ENCODE assay signal across 8 cellular contexts in genomic region chr11:8964324-8965320, GRCh38. TPM values are rescaled to one million over a fixed set of nuclear protein-coding genes. Genes with fewer than 3 reads are reported as not detected.
A peak's percentile ranks its signal among the peaks of the same experiment; 100 is the strongest.
DNase-seq lines count a peak whose midpoint lies in the region; ATAC-seq and TF ChIP-seq lines count a peak whose summit lies in the region.

TSS of gene TMEM9B (minus strand) at chr11:8964442. CDS start at chr11:8964313, 129 bp downstream.

- no peaks in the 10 kb centered on the region for H3K27me3 ChIP-seq in RWPE2 (ENCODE audit: insufficient read depth, poor library complexity, severe bottlenecking)

- peak within 1 kb of the TSS; percentile 93 for H3K27ac Mint-ChIP-seq in natural killer cell treated with Interleukin-12 subunit alpha and Interleukin-12 subunit beta and Interleukin-15 and Interleukin-18, amount 100 ng/mL, for 72 hours

- H3K4me1 Mint-ChIP-seq in natural killer cell treated with Interleukin-12 subunit alpha and Interleukin-12 subunit beta and Interleukin-15 and Interleukin-18, amount 100 ng/mL, for 72 hours (ENCODE audit: low read depth in 2 of 2), result peaks cover 23 to 32% of the 10 kb centered on the region in 2 donors

- DNase-seq in Daoy (ENCODE audit: low read depth) (peak; percentile 92), KBM-7 (peak; percentile 91), RWPE2 (ENCODE audit: low spot score) (peak; percentile 89), fibroblast of pulmonary artery (ENCODE audit: low read depth) (peak; percentile 82)
- peak; percentile 74 for DNase-seq in activated effector memory CD4-positive, alpha-beta T cell treated with Interleukin-2 at 50 U/mL for 16 hours
- peak; percentile 92 for DNase-seq in natural killer cell treated with Interleukin-12 subunit alpha and Interleukin-12 subunit beta and Interleukin-15 and Interleukin-18, amount 100 ng/mL, for 72 hours (ENCODE audit: low spot score)
- DNase-seq in stimulated activated naive CD4-positive, alpha-beta T cell treated with Interleukin-2 at 50 U/mL for 16 hours (lab: John Stamatoyannopoulos, UW), result peak; percentile 80

- TF ChIP-seq CTCF in RWPE2 (IDR thresholded peaks at IDR 0.05; ENCODE audit: poor library complexity, severe bottlenecking), result no peak
- TF ChIP-seq CTCF in fibroblast of pulmonary artery (IDR thresholded peaks at IDR 0.05; ENCODE audit: low read length, missing control alignments), result no peak

- H3K4me3 ChIP-seq in RWPE2 (ENCODE audit: severe bottlenecking) (peak within 1 kb of the TSS; percentile 91), fibroblast of pulmonary artery (replicated peaks; ENCODE audit: low read depth, low read length) (peak within 1 kb of the TSS; percentile 90)

- H3K9me3 Mint-ChIP-seq in natural killer cell treated with Interleukin-12 subunit alpha and Interleukin-12 subunit beta and Interleukin-15 and Interleukin-18, amount 100 ng/mL, for 72 hours, result no peaks in the 10 kb centered on the region

- H3K27ac ChIP-seq in RWPE2 (ENCODE audit: poor library complexity, severe bottlenecking), result peak within 1 kb of the TSS; percentile 76

- ATAC-seq in GM21723 (IDR thresholded peaks at IDR 0.05; ENCODE audit: unreplicated experiment) (peak; percentile 81), RWPE2 (ENCODE audit: low read depth) (peak; percentile 89)
- peak; percentile 93 to 94 for ATAC-seq in natural killer cell treated with Interleukin-12 subunit alpha and Interleukin-12 subunit beta and Interleukin-15 and Interleukin-18, amount 100 ng/mL, for 72 hours

- H3K36me3 ChIP-seq in RWPE2 (ENCODE audit: low read depth), result peaks cover 15% of the 10 kb centered on the region

- no peaks in the 10 kb centered on the region for H3K9me3 ChIP-seq in RWPE2 (ENCODE audit: severe bottlenecking)

- H3K27me3 Mint-ChIP-seq in natural killer cell treated with Interleukin-12 subunit alpha and Interleukin-12 subunit beta and Interleukin-15 and Interleukin-18, amount 100 ng/mL, for 72 hours, result no peaks in the 10 kb centered on the region

- H3K36me3 Mint-ChIP-seq in natural killer cell treated with Interleukin-12 subunit alpha and Interleukin-12 subunit beta and Interleukin-15 and Interleukin-18, amount 100 ng/mL, for 72 hours, result peaks cover 10% of the 10 kb centered on the region

- H3K4me3 Mint-ChIP-seq in natural killer cell treated with Interleukin-12 subunit alpha and Interleukin-12 subunit beta and Interleukin-15 and Interleukin-18, amount 100 ng/mL, for 72 hours, result peak within 1 kb of the TSS; percentile 99

- in situ Hi-C loops in KBM-7 (cut with MboI; ENCODE audit: low pct_unique_long_range_greater_than_20kb, low sequenced_read_pairs), result no loop called here

- H3K4me1 ChIP-seq in RWPE2 (ENCODE audit: insufficient read depth, poor library complexity, severe bottlenecking), result peaks cover 12% of the 10 kb centered on the region

RNA-seq across cellular contexts. Expression of gene TMEM9B, which starts in this region (rescaled TPM):
- total RNA-seq in Daoy (2014; rRNA removed; shearing (Covaris generic)), result 37.9 and 40.9 TPM in 2 replicates
- 10 to 100 TPM; 24.1 to 42.7 TPM for total RNA-seq in natural killer cell treated with Interleukin-12 subunit alpha and Interleukin-12 subunit beta and Interleukin-15 and Interleukin-18, amount 100 ng/mL, for 72 hours

Comparison
In these comparisons a context has a peak if more than half of its experiments do, and no peak if none do; other contexts are left out.
1. Peak in every context shown above with its lines: DNase-seq, ATAC-seq, H3K4me3 ChIP-seq and H3K27ac ChIP-seq.